In genomic region chr6:124964764-124965105, GRCh38 we compare ENCODE assay signal across 10 cellular contexts. TPM values are rescaled to one million over a fixed set of nuclear protein-coding genes. Genes with fewer than 3 reads are reported as not detected.
DNase-seq lines count a peak whose midpoint lies in the region; ATAC-seq and TF ChIP-seq lines count a peak whose summit lies in the region.
"Had no signal": no experiment of that assay in that cellular context is flagged by ENCODE, and none has a peak within 500 bp of the region (broad histone marks: within the 10 kb centered on the region; RNA-seq: fewer than 3 reads in every experiment).

No MANE protein-coding gene starts in this region.

- H3K4me1 Mint-ChIP-seq in natural killer cell, result peaks cover 23 to 34% of the 10 kb centered on the region in 2 donors
- peaks cover 19% of the 10 kb centered on the region in 2 donors for H3K4me1 Mint-ChIP-seq in natural killer cell treated with Interleukin-12 subunit alpha and Interleukin-12 subunit beta and Interleukin-15 and Interleukin-18, amount 100 ng/mL, for 72 hours (ENCODE audit: low read depth in 2 of 2)

- H3F3A ChIP-seq in neural cell (ENCODE audit: insufficient read depth, low read length, poor library complexity, severe bottlenecking), result no peaks in the 10 kb centered on the region

- no peak for TF ChIP-seq EP300 in neural cell (conservative IDR thresholded peaks at IDR 0.05; ENCODE audit: poor library complexity, severe bottlenecking)

- no peaks in the 10 kb centered on the region for H3K27me3 ChIP-seq in neural cell (ENCODE audit: insufficient read depth, low read depth, low read length)

- H3K36me3 Mint-ChIP-seq in natural killer cell, result no peaks in the 10 kb centered on the region
- H3K36me3 Mint-ChIP-seq in natural killer cell treated with Interleukin-12 subunit alpha and Interleukin-12 subunit beta and Interleukin-15 and Interleukin-18, amount 100 ng/mL, for 72 hours, result no peaks in the 10 kb centered on the region

- H3K4me3 ChIP-seq in epithelial cell of esophagus (ENCODE audit: low read length) (peak overlapping the region; percentile 80), neural cell (ENCODE audit: low read length) (peak overlapping the region; percentile 77)

- H3K9ac ChIP-seq in neural cell (ENCODE audit: low read length), result no peak overlapping the region

- H3K9me3 ChIP-seq in neural cell (ENCODE audit: low read length), result no peaks in the 10 kb centered on the region

- no peaks in the 10 kb centered on the region for H3K79me2 ChIP-seq in neural cell (replicated peaks; ENCODE audit: insufficient read depth, low read length)

- H3K27ac Mint-ChIP-seq in natural killer cell, result no peak overlapping the region
- H3K27ac Mint-ChIP-seq in natural killer cell treated with Interleukin-12 subunit alpha and Interleukin-12 subunit beta and Interleukin-15 and Interleukin-18, amount 100 ng/mL, for 72 hours, result no peak overlapping the region
- H3K27ac Mint-ChIP-seq: B cell had no signal

- H3K4me2 ChIP-seq in neural cell (ENCODE audit: low read length), result peak overlapping the region; percentile 58

- no peak overlapping the region for H3K27ac ChIP-seq in neural cell (ENCODE audit: low read length)

- no peaks in the 10 kb centered on the region for H4K20me1 ChIP-seq in neural cell (ENCODE audit: insufficient read depth)

- H3K4me3 Mint-ChIP-seq in natural killer cell, result peak overlapping the region; percentile 88
- H3K4me3 Mint-ChIP-seq in natural killer cell treated with Interleukin-12 subunit alpha and Interleukin-12 subunit beta and Interleukin-15 and Interleukin-18, amount 100 ng/mL, for 72 hours, result no peak overlapping the region

- TF ChIP-seq RAD21 in neural cell (conservative IDR thresholded peaks at IDR 0.05), result no peak

- no peak for TF ChIP-seq CTCF in natural killer cell (IDR thresholded peaks at IDR 0.05)
- no peak for TF ChIP-seq CTCF in epithelial cell of esophagus (IDR thresholded peaks at IDR 0.05; ENCODE audit: insufficient read depth, low read depth, low read length, missing control alignments)
- no peak for TF ChIP-seq CTCF in neural cell (IDR thresholded peaks at IDR 0.05; ENCODE audit: poor library complexity, severe bottlenecking)

- peaks cover 19 to 29% of the 10 kb centered on the region in 2 donors for H3K27me3 Mint-ChIP-seq in natural killer cell (ENCODE audit: low read depth in 2 of 2)
- H3K27me3 Mint-ChIP-seq in natural killer cell treated with Interleukin-12 subunit alpha and Interleukin-12 subunit beta and Interleukin-15 and Interleukin-18, amount 100 ng/mL, for 72 hours, result peaks cover 13 to 36% of the 10 kb centered on the region in 2 donors

- no peaks in the 10 kb centered on the region for H3K36me3 ChIP-seq in neural cell (ENCODE audit: insufficient read depth, low read length)

- intact Hi-C loops in natural killer cell (cut with micrococcal nuclease), result no loop called here

- H3K9me3 Mint-ChIP-seq in natural killer cell, result no peaks in the 10 kb centered on the region
- H3K9me3 Mint-ChIP-seq in natural killer cell treated with Interleukin-12 subunit alpha and Interleukin-12 subunit beta and Interleukin-15 and Interleukin-18, amount 100 ng/mL, for 72 hours, result no peaks in the 10 kb centered on the region

- H3K9me2 ChIP-seq in neural cell (ENCODE audit: insufficient read depth, low read length), result no peaks in the 10 kb centered on the region

- no peak for ATAC-seq in natural killer cell
- ATAC-seq in natural killer cell treated with Interleukin-12 subunit alpha and Interleukin-12 subunit beta and Interleukin-15 and Interleukin-18, amount 100 ng/mL, for 72 hours, result no peak
- no peak for ATAC-seq in HG02798 (IDR thresholded peaks at IDR 0.05; ENCODE audit: poor library complexity, unreplicated experiment)
- no peak for ATAC-seq in HG03457 (IDR thresholded peaks at IDR 0.05; ENCODE audit: unreplicated experiment)

- no peak overlapping the region for H2AFZ ChIP-seq in neural cell (ENCODE audit: low read depth, low read length)

- no peak for DNase-seq in natural killer cell
- no peak for DNase-seq in natural killer cell treated with Interleukin-12 subunit alpha and Interleukin-12 subunit beta and Interleukin-15 and Interleukin-18, amount 100 ng/mL, for 72 hours (ENCODE audit: low spot score)
- peak; percentile 28 for DNase-seq in epithelial cell of esophagus (ENCODE audit: low read depth)
- no peak for DNase-seq in activated CD4-positive, alpha-beta T cell treated with anti-CD3 and anti-CD28 coated beads, Interleukin-2, amount 50 U/mL, for 1 hour
- DNase-seq in superior temporal gyrus (ENCODE audit: extremely low spot score), result no peak
- DNase-seq: MV-4-11 had no signal

TF ChIP-seq in neural cell, 6 proteins besides CTCF, POLR2A, EP300 and RAD21:
- TF ChIP-seq EZH2 (IDR thresholded peaks at IDR 0.05; ENCODE audit: borderline replicate concordance, insufficient read depth, low read length, poor library complexity, severe bottlenecking) (no peak), SMC3 (conservative IDR thresholded peaks at IDR 0.05; ENCODE audit: poor library complexity) (no peak), MXI1 (conservative IDR thresholded peaks at IDR 0.05; ENCODE audit: poor library complexity, severe bottlenecking) (no peak), REST (IDR thresholded peaks at IDR 0.05; ENCODE audit: borderline replicate concordance) (no peak), POLR2AphosphoS5 (IDR thresholded peaks at IDR 0.05) (no peak), TAF1 (IDR thresholded peaks at IDR 0.05; ENCODE audit: low read depth) (no peak)

RNA-seq across cellular contexts. Expression of gene RNF217, which starts 2.5 kb away (rescaled TPM):
- 1 to 10 TPM; 3.3 to 9.5 (median 4.4) TPM for total RNA-seq in natural killer cell
- 1 to 10 TPM; 1.4 to 3.6 TPM for total RNA-seq in natural killer cell treated with Interleukin-12 subunit alpha and Interleukin-12 subunit beta and Interleukin-15 and Interleukin-18, amount 100 ng/mL, for 72 hours
- 6.0 and 10.2 TPM in 2 replicates for polyA plus RNA-seq in neural cell
- 14.9 and 20.8 TPM in 2 replicates for polyA minus RNA-seq in neural cell
- total RNA-seq: B cell had no signal
